ENCODE assay signal across 18 cellular contexts in genomic region chr4:119508281-119508680, GRCh38.
"Had no signal": no experiment of that assay in that cellular context is flagged by ENCODE, and none has a peak within 500 bp of the region (broad histone marks: within the 10 kb centered on the region; RNA-seq: fewer than 3 reads in every experiment).

No MANE protein-coding gene starts in this region.

- H3K27ac ChIP-seq: gastrocnemius medialis, left ventricle myocardium inferior, lower lobe of right lung, neural progenitor cell, ovary, right atrium auricular region, suprapubic skin, tibial nerve, upper lobe of right lung had no signal

- H3K36me3 ChIP-seq: ovary had no signal

- H3K9ac ChIP-seq: neural progenitor cell had no signal

- H3K27me3 ChIP-seq: gastrocnemius medialis, neural progenitor cell, ovary, right atrium auricular region, suprapubic skin, tibial nerve, upper lobe of right lung, vagina had no signal

- H3K4me3 ChIP-seq: gastrocnemius medialis, left ventricle myocardium inferior, lower lobe of right lung, neural progenitor cell, ovary, right atrium auricular region, suprapubic skin, tibial nerve, upper lobe of right lung, vagina had no signal

- DNase-seq: effector memory CD4-positive, alpha-beta T cell; gastrocnemius medialis; glutamatergic neuron; left ventricle myocardium inferior; lower lobe of right lung; nucleus accumbens; ovary; small intestine; stimulated activated CD4-positive, alpha-beta T cell treated with anti-CD3 and anti-CD28 coated beads, Interleukin-12 subunit alpha, Interleukin-12 subunit beta, amount 100 ng/mL, for 4 hours; stimulated activated CD4-positive, alpha-beta T cell treated with anti-CD3 and anti-CD28 coated beads, Interleukin-2, amount 100 ng/mL, for 48 hours; stimulated activated naive CD8-positive, alpha-beta T cell treated with anti-CD3 and anti-CD28 coated beads, Interleukin-15, Interleukin-2, amounts not matched to agents 100 U/mL and 50 U/mL, for 24 hours; upper lobe of right lung had no signal

- H3K4me1 ChIP-seq: gastrocnemius medialis, lower lobe of right lung, neural progenitor cell, right atrium auricular region, suprapubic skin, upper lobe of right lung, vagina had no signal

- ATAC-seq: gastrocnemius medialis; lower lobe of right lung; natural killer cell treated with Interleukin-12 subunit alpha and Interleukin-12 subunit beta and Interleukin-15 and Interleukin-18, amount 100 ng/mL, for 72 hours; stimulated activated naive CD8-positive, alpha-beta T cell treated with anti-CD3 and anti-CD28 coated beads, Interleukin-15, Interleukin-2, amounts not matched to agents 100 U/mL and 50 U/mL, for 24 hours; upper lobe of right lung had no signal

- H3K9me3 ChIP-seq: gastrocnemius medialis, left ventricle myocardium inferior, lower lobe of right lung, ovary, right atrium auricular region, suprapubic skin, tibial nerve, upper lobe of right lung, vagina had no signal
